ENCODE assay signal across 21 cellular contexts in the genomic region with DNA sequence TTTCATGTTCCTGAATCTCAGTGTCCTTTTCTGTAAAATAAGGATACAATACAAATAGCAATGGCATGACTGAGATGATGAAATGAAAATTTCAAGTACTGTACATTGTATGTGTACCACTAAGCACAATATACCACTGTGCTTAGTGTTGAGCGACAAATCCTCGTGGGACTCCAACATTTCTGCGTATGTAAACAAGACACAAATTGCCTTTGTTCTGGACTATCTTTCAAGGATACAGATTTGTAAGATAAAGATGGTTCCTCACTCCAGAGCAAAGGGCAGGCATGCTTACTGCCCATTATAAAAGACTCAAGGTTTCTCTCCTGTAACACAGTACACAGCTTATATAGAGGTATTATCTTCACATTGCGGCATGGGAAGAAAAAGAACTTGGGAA. TPM values are rescaled to one million over a fixed set of nuclear protein-coding genes. Genes with fewer than 3 reads are reported as not detected.
DNase-seq lines count a peak whose midpoint lies in the region; ATAC-seq, FAIRE-seq and TF ChIP-seq lines count a peak whose summit lies in the region.
"Had no signal": no experiment of that assay in that cellular context is flagged by ENCODE, and none has a peak within 500 bp of the region (broad histone marks: within the 10 kb centered on the region; RNA-seq: fewer than 3 reads in every experiment).

No MANE protein-coding gene starts in this region.

- H3K18ac ChIP-seq in trophoblast cell (ENCODE audit: low read length): no peak overlapping the region

- CTCF ChIA-PET in CD4-positive, alpha-beta T cell (lab: Charles Lee): interaction anchor here (0.7 kb wide), 1 partner anchor 22 kb away, joined by 3 read pairs; no protein-coding TSS in a partner anchor
- CTCF ChIA-PET in activated CD4-positive, alpha-beta T cell treated with anti-CD3 and anti-CD28 coated beads for 36 hours (lab: Charles Lee): interaction anchor here (0.6 to 1.5 kb wide), 2 partner anchors 46 to 331 kb away, joined by 3 read pairs; no protein-coding TSS in a partner anchor

- H2AFZ ChIP-seq in trophoblast cell (ENCODE audit: insufficient read depth, low read length, poor library complexity): no peak overlapping the region

- WGBS in adrenal gland, 4 donors: 45 to 50% (median 49%) methylated on average over 4 of the region's 4 CpGs
- WGBS in trophoblast cell (ENCODE audit: extremely low coverage, insufficient coverage, insufficient read length): no CpG with 5 or more reads among the region's 4 CpGs

- H2BK120ac ChIP-seq in trophoblast cell (ENCODE audit: insufficient read depth, low read length, poor library complexity): no peak overlapping the region

- H2AK5ac ChIP-seq in trophoblast cell (ENCODE audit: low read length): no peak overlapping the region

- H3K9ac ChIP-seq in trophoblast cell (ENCODE audit: low read length): no peak overlapping the region

- H3K4me3 ChIP-seq in adrenal gland (no peak overlapping the region), trophoblast cell (ENCODE audit: low read depth, low read length) (no peak overlapping the region)

- H3K4me2 ChIP-seq in trophoblast cell (ENCODE audit: low read length): no peak overlapping the region

- H3K4me1 ChIP-seq in adrenal gland (replicated peaks in 1 of 2): peaks cover 22 to 49% of the 10 kb centered on the region in 2 donors
- H3K4me1 ChIP-seq in trophoblast cell (ENCODE audit: control insufficient read depth in 1 of 2, insufficient read depth in 2 of 2, low read length in 2 of 2): peaks cover 0 to 5% of the 10 kb centered on the region in 2 experiments

- no peak overlapping the region for H3K14ac ChIP-seq in trophoblast cell (ENCODE audit: low read length)

- peak overlapping the region; percentile 15 for H3K27ac Mint-ChIP-seq in CD4-positive, alpha-beta T cell
- H3K27ac Mint-ChIP-seq in activated CD4-positive, alpha-beta T cell treated with anti-CD3 and anti-CD28 coated beads for 36 hours: no peak overlapping the region
- H3K27ac Mint-ChIP-seq: B cell; CD4-positive, alpha-beta memory T cell had no signal

- H2BK5ac ChIP-seq in trophoblast cell (ENCODE audit: low read depth, low read length, poor library complexity): no peak overlapping the region

- H3K4ac ChIP-seq in trophoblast cell (ENCODE audit: low read depth, low read length): no peak overlapping the region

- no peak overlapping the region for H4K12ac ChIP-seq in trophoblast cell (ENCODE audit: low read depth, low read length)

- intact Hi-C loops in CD4-positive, alpha-beta T cell (cut with DNase I, micrococcal nuclease): no loop called here
- intact Hi-C loops in adrenal gland (cut with DNase I): no loop called here
- intact Hi-C loops in activated CD4-positive, alpha-beta T cell treated with anti-CD3 and anti-CD28 coated beads for 36 hours (cut with DNase I, micrococcal nuclease): no loop called here

- H4K8ac ChIP-seq in trophoblast cell (ENCODE audit: low read depth, low read length): no peak overlapping the region

- no peak overlapping the region for H2BK12ac ChIP-seq in trophoblast cell (ENCODE audit: low read length)

- H3K36me3 ChIP-seq in adrenal gland (replicated peaks in 1 of 2) (peaks cover 0 to 31% of the 10 kb centered on the region in 2 donors), trophoblast cell (ENCODE audit: control insufficient read depth in 1 of 2, insufficient read depth in 2 of 2, low read length in 2 of 2) (peaks cover 8 to 14% of the 10 kb centered on the region in 2 experiments)

- no peaks in the 10 kb centered on the region for H3K27me3 ChIP-seq in CD4-positive, alpha-beta T cell (ENCODE audit: control insufficient read depth, insufficient read depth, low read length)
- H3K27me3 ChIP-seq in adrenal gland (no peaks in the 10 kb centered on the region), trophoblast cell (ENCODE audit: insufficient read depth, low read length) (no peaks in the 10 kb centered on the region)

- peaks cover 65% of the 10 kb centered on the region for H3K4me1 Mint-ChIP-seq in CD4-positive, alpha-beta T cell (ENCODE audit: low read depth)
- peaks cover 45% of the 10 kb centered on the region for H3K4me1 Mint-ChIP-seq in activated CD4-positive, alpha-beta T cell treated with anti-CD3 and anti-CD28 coated beads for 36 hours

- DNase-seq in CD4-positive, alpha-beta T cell: no peak
- DNase-seq in H54 (ENCODE audit: insufficient read length, low spot score) (no peak), adrenal gland (peak in 1 of 7 donors; percentile 21), trophoblast cell (peak; percentile 4 to 45), NCI-H510A treated with DMSO at 0.1 percent for 48 hours (lab: John Stamatoyannopoulos, UW) (no peak)
- no peak for DNase-seq in activated CD4-positive, alpha-beta T cell treated with anti-CD3 and anti-CD28 coated beads for 36 hours
- DNase-seq: C1 segment of cervical spinal cord; CD4-positive, alpha-beta memory T cell; COR-L47; DMS153; DMS79 treated with DMSO at 0.1 percent for 48 hours; EL; GOT3; HCEC 1CT had no signal

- no peak overlapping the region for H3K27ac ChIP-seq in CD4-positive, alpha-beta T cell (ENCODE audit: low read depth, low read length)
- H3K27ac ChIP-seq in adrenal gland (peak overlapping the region in 3 of 5 donors; percentile 30 to 64 (median 48)), trophoblast cell (ENCODE audit: low read depth, low read length) (no peak overlapping the region)
- H3K27ac ChIP-seq: HL-60 had no signal

- TF ChIP-seq POLR2A in H54 (IDR thresholded peaks at IDR 0.05; ENCODE audit: low read depth, low read length) (no peak), adrenal gland (IDR thresholded peaks at IDR 0.05) (peak in 1 of 2 donors; percentile 19)

- H3K4me3 Mint-ChIP-seq in CD4-positive, alpha-beta T cell: no peak overlapping the region
- H3K4me3 Mint-ChIP-seq in activated CD4-positive, alpha-beta T cell treated with anti-CD3 and anti-CD28 coated beads for 36 hours: no peak overlapping the region
- H3K4me3 Mint-ChIP-seq: B cell; CD4-positive, alpha-beta memory T cell had no signal

- H4K91ac ChIP-seq in trophoblast cell (ENCODE audit: low read depth, low read length): no peak overlapping the region

- POLR2A ChIA-PET in CD4-positive, alpha-beta T cell (lab: Charles Lee): interaction anchor here (1.2 kb wide), 1 partner anchor 10 kb away, joined by 3 read pairs; no protein-coding TSS in a partner anchor
- POLR2A ChIA-PET in activated CD4-positive, alpha-beta T cell treated with anti-CD3 and anti-CD28 coated beads for 36 hours (lab: Charles Lee): no interaction called here

- TF ChIP-seq CTCF in CD4-positive, alpha-beta T cell (IDR thresholded peaks at IDR 0.05): no peak
- TF ChIP-seq CTCF in adrenal gland (IDR thresholded peaks at IDR 0.05): no peak

- no peak for ATAC-seq in CD4-positive, alpha-beta T cell (ENCODE audit: poor library complexity)
- ATAC-seq in activated CD4-positive, alpha-beta T cell treated with anti-CD3 and anti-CD28 coated beads for 36 hours: no peak
- ATAC-seq in GM19328 (IDR thresholded peaks at IDR 0.05; ENCODE audit: unreplicated experiment): no peak

- H3K23ac ChIP-seq in trophoblast cell (ENCODE audit: low read length): no peak overlapping the region

- no peaks in the 10 kb centered on the region for H3K9me3 Mint-ChIP-seq in CD4-positive, alpha-beta T cell
- no peaks in the 10 kb centered on the region for H3K9me3 Mint-ChIP-seq in activated CD4-positive, alpha-beta T cell treated with anti-CD3 and anti-CD28 coated beads for 36 hours (ENCODE audit: low read depth)
- H3K9me3 Mint-ChIP-seq: CD4-positive, alpha-beta memory T cell had no signal

- no peaks in the 10 kb centered on the region for H3K79me1 ChIP-seq in trophoblast cell (ENCODE audit: low read length)

- no peaks in the 10 kb centered on the region for H3K27me3 Mint-ChIP-seq in CD4-positive, alpha-beta T cell
- H3K27me3 Mint-ChIP-seq in activated CD4-positive, alpha-beta T cell treated with anti-CD3 and anti-CD28 coated beads for 36 hours: no peaks in the 10 kb centered on the region
- H3K27me3 Mint-ChIP-seq: B cell; CD4-positive, alpha-beta memory T cell had no signal

- FAIRE-seq in H54 (lab: Jason Lieb, UNC): peak; percentile 41
- FAIRE-seq: A204.1, D721Med, G401.6, GM12891 had no signal

- H3K79me2 ChIP-seq in trophoblast cell (ENCODE audit: control insufficient read depth, insufficient read depth, low read length, poor library complexity): peaks cover 5% of the 10 kb centered on the region

- peaks cover 77% of the 10 kb centered on the region for H3K36me3 Mint-ChIP-seq in CD4-positive, alpha-beta T cell (ENCODE audit: low read depth)
- H3K36me3 Mint-ChIP-seq in activated CD4-positive, alpha-beta T cell treated with anti-CD3 and anti-CD28 coated beads for 36 hours (ENCODE audit: low read depth): peaks cover 25% of the 10 kb centered on the region

- no peaks in the 10 kb centered on the region for H3K9me3 ChIP-seq in CD4-positive, alpha-beta T cell (ENCODE audit: control insufficient read depth, low read length)
- H3K9me3 ChIP-seq in adrenal gland (replicated peaks in 1 of 3) (no peaks in the 10 kb centered on the region), trophoblast cell (ENCODE audit: insufficient read depth, low read depth, low read length) (no peaks in the 10 kb centered on the region)

RNA-seq across cellular contexts. Expression of gene RARS2, which starts 6.0 kb away (rescaled TPM):
- 10 to 100 TPM; 21.9 to 22.4 TPM for total RNA-seq in CD4-positive, alpha-beta T cell
- total RNA-seq in adrenal gland: 10 to 100 TPM; 37.0 to 80.8 (median 60.5) TPM
- 10 to 100 TPM; 26.1 to 92.8 (median 33.4) TPM for polyA plus RNA-seq in adrenal gland
- polyA plus RNA-seq in trophoblast cell (2013): 45.9 and 46.1 TPM in 2 replicates
- 10 to 100 TPM; 20.8 to 24.7 TPM for total RNA-seq in activated CD4-positive, alpha-beta T cell treated with anti-CD3 and anti-CD28 coated beads for 36 hours

RNA-seq across cellular contexts. Expression of gene ORC3, which starts 6.1 kb away (rescaled TPM):
- total RNA-seq in CD4-positive, alpha-beta T cell: 10 to 100 TPM; 12.1 to 12.9 TPM
- 10 to 100 TPM; 21.1 to 47.3 (median 30.6) TPM for total RNA-seq in adrenal gland
- polyA plus RNA-seq in adrenal gland: 10 to 100 TPM; 24.4 to 51.4 (median 27.5) TPM
- polyA plus RNA-seq in trophoblast cell (2013): 29.7 and 32.4 TPM in 2 replicates
- 10 to 100 TPM; 38.8 to 42.6 TPM for total RNA-seq in activated CD4-positive, alpha-beta T cell treated with anti-CD3 and anti-CD28 coated beads for 36 hours

Comparison
In these comparisons a context has a peak if more than half of its experiments do, and no peak if none do; other contexts are left out.
1. DNase-seq: peak in trophoblast cell (2 of 2); none in CD4-positive, alpha-beta T cell (0 of 10), H54 (single experiment), NCI-H510A treated with DMSO at 0.1 percent for 48 hours (single experiment) and activated CD4-positive, alpha-beta T cell treated with anti-CD3 and anti-CD28 coated beads for 36 hours (single experiment).
2. H3K27ac ChIP-seq: peak in adrenal gland (3 of 5); none in CD4-positive, alpha-beta T cell (single experiment) and trophoblast cell (single experiment).